In genomic region chr1:8202182-8202905, GRCh38 we compare ENCODE assay signal across 9 cellular contexts.
DNase-seq lines count a peak whose midpoint lies in the region; FAIRE-seq and TF ChIP-seq lines count a peak whose summit lies in the region.
"Had no signal": no experiment of that assay in that cellular context is flagged by ENCODE, and none has a peak within 500 bp of the region (broad histone marks: within the 10 kb centered on the region; RNA-seq: fewer than 3 reads in every experiment).

No MANE protein-coding gene starts in this region.

- H3K4me1 ChIP-seq in GM23248 (ENCODE audit: insufficient read depth) (peaks cover 52% of the 10 kb centered on the region), skeletal muscle satellite cell (ENCODE audit: control insufficient read depth, insufficient read depth, low read length) (peaks cover 59% of the 10 kb centered on the region)

- H2AFZ ChIP-seq in GM23248, result 0 out of 2 replicates have a peak overlapping the region, but pooled peaks have one; percentile 30

- H3K79me2 ChIP-seq in GM23248 (ENCODE audit: insufficient read depth), result no peaks in the 10 kb centered on the region

- peaks cover 40% of the 10 kb centered on the region for H3F3A ChIP-seq in GM23248 (ENCODE audit: insufficient read depth)

- TF ChIP-seq CTCF in astrocyte of the spinal cord (IDR thresholded peaks at IDR 0.05; ENCODE audit: low read depth, low read length), result no peak

- H3K9ac ChIP-seq in GM23248 (peak overlapping the region; percentile 58; the same call in 1 of the 2 replicates), skeletal muscle satellite cell (ENCODE audit: low read depth, low read length) (peak overlapping the region; percentile 69)

- H4K20me1 ChIP-seq in GM23248 (ENCODE audit: insufficient read depth), result no peaks in the 10 kb centered on the region

- in situ Hi-C loops in GM23248 (cut with MboI) (no loop called here), astrocyte of the spinal cord (cut with HindIII; ENCODE audit: low sequenced_read_pairs) (no loop called here)

- H3K27me3 ChIP-seq in GM23248 (replicated peaks; ENCODE audit: insufficient read depth) (no peaks in the 10 kb centered on the region), skeletal muscle satellite cell (ENCODE audit: control insufficient read depth, insufficient read depth, low read length) (no peaks in the 10 kb centered on the region)

- H3K36me3 ChIP-seq in GM23248 (ENCODE audit: low read depth) (no peaks in the 10 kb centered on the region), skeletal muscle satellite cell (ENCODE audit: insufficient read depth, low read length) (no peaks in the 10 kb centered on the region)

- DNase-seq in GM23248, result peak; percentile 90
- peak; percentile 84 for DNase-seq in astrocyte of the spinal cord (ENCODE audit: low read depth, low spot score)
- peak; percentile 40 for DNase-seq in inferior parietal cortex (ENCODE audit: extremely low spot score)
- no peak for DNase-seq in LoVo (ENCODE audit: low spot score)
- DNase-seq in GM12892 (ENCODE audit: insufficient read length), result no peak
- no peak for DNase-seq in MV-4-11 (lab: John Stamatoyannopoulos, UW)
- DNase-seq in NCI-H2171 treated with DMSO at 0.1 percent for 48 hours (lab: John Stamatoyannopoulos, UW), result no peak
- DNase-seq: effector CD8-positive, alpha-beta T cell had no signal

- H3K9me3 ChIP-seq in GM23248 (ENCODE audit: low read depth) (no peaks in the 10 kb centered on the region), skeletal muscle satellite cell (replicated peaks; ENCODE audit: low read length) (no peaks in the 10 kb centered on the region)

- WGBS in GM23248 (ENCODE audit: low coverage in 1 of 2, low lambda C conversion rate in 2 of 2, missing lambda C conversion rate in 2 of 2), 2 experiments, result 26 to 32% methylated on average over 19 of the region's 19 CpGs

- no peaks in the 10 kb centered on the region for H3K9me2 ChIP-seq in GM23248 (ENCODE audit: insufficient read depth)

- TF ChIP-seq POLR2A in GM12892 (IDR thresholded peaks at IDR 0.05; ENCODE audit: low read depth, low read length), result no peak

- H3K4me2 ChIP-seq in GM23248 (ENCODE audit: unreplicated experiment) (peak overlapping the region; percentile 75), skeletal muscle satellite cell (ENCODE audit: low read length) (peak overlapping the region; percentile 73)

- FAIRE-seq in GM12892 (lab: Jason Lieb, UNC), result no peak

- H3K27ac ChIP-seq in GM23248, result peak overlapping the region; percentile 80

- H3K4me3 ChIP-seq in GM23248 (peak overlapping the region; percentile 49), astrocyte of the spinal cord (ENCODE audit: low read depth, low read length) (no peak overlapping the region), skeletal muscle satellite cell (ENCODE audit: low read length) (peak overlapping the region; percentile 45)

Comparison
In these comparisons a context has a peak if more than half of its experiments do, and no peak if none do; other contexts are left out.
1. DNase-seq: peak in GM23248 (single experiment), astrocyte of the spinal cord (single experiment) and inferior parietal cortex (single experiment); none in LoVo (single experiment), GM12892 (single experiment), MV-4-11 (single experiment) and NCI-H2171 treated with DMSO at 0.1 percent for 48 hours (single experiment).